ENCODE assay signal across 19 cellular contexts in genomic region chr2:226306969-226307368, GRCh38.
DNase-seq lines count a peak whose midpoint lies in the region; TF ChIP-seq lines count a peak whose summit lies in the region.
"Had no signal": no experiment of that assay in that cellular context is flagged by ENCODE, and none has a peak within 500 bp of the region (broad histone marks: within the 10 kb centered on the region; RNA-seq: fewer than 3 reads in every experiment).

No MANE protein-coding gene starts in this region.

- peaks cover 0 to 4% (median 0%) of the 10 kb centered on the region in 7 donors for H3K9me3 Mint-ChIP-seq in CD14-positive monocyte
- H3K9me3 Mint-ChIP-seq: CD4-positive, alpha-beta memory T cell; IgD-negative memory B cell had no signal

- H3K4me1 ChIP-seq in OCI-LY3 (ENCODE audit: low read length) (peaks cover 13% of the 10 kb centered on the region), hepatocyte (ENCODE audit: insufficient read depth) (no peaks in the 10 kb centered on the region)
- H3K4me1 ChIP-seq: HAP-1 had no signal

- H2AFZ ChIP-seq in OCI-LY3 (ENCODE audit: low read depth, low read length) (no peak overlapping the region), hepatocyte (no peak overlapping the region)

- H3K36me3 ChIP-seq in OCI-LY3 (replicated peaks; ENCODE audit: low read depth, low read length) (no peaks in the 10 kb centered on the region), hepatocyte (replicated peaks; ENCODE audit: insufficient read depth, low read depth) (no peaks in the 10 kb centered on the region)
- H3K36me3 ChIP-seq: HAP-1 had no signal

- H3K4me1 Mint-ChIP-seq in CD14-positive monocyte = peaks cover 17% of the 10 kb centered on the region
- H3K4me1 Mint-ChIP-seq: CD4-positive, alpha-beta memory T cell had no signal

- H3K27ac ChIP-seq in 22Rv1 (peak overlapping the region; percentile 79), OCI-LY3 (ENCODE audit: low read length) (no peak overlapping the region), hepatocyte (peak overlapping the region; percentile 11), dorsolateral prefrontal cortex (no peak overlapping the region)
- H3K27ac ChIP-seq: C4-2B, HL-60 had no signal

- no peak overlapping the region for H3K4me3 Mint-ChIP-seq in CD14-positive monocyte
- H3K4me3 Mint-ChIP-seq: B cell; CD4-positive, alpha-beta memory T cell; IgD-negative memory B cell had no signal

- no peak for TF ChIP-seq CTCF in 22Rv1 (IDR thresholded peaks at IDR 0.05)
- no peak for TF ChIP-seq CTCF in CD14-positive monocyte (IDR thresholded peaks at IDR 0.05)
- TF ChIP-seq CTCF in OCI-LY3 (IDR thresholded peaks at IDR 0.05; ENCODE audit: low read depth, low read length) = no peak
- no peak for TF ChIP-seq CTCF in hepatocyte (IDR thresholded peaks at IDR 0.05; ENCODE audit: poor library complexity)
- no peak for TF ChIP-seq CTCF in GM20000 (IDR thresholded peaks at IDR 0.05; ENCODE audit: extremely low read depth, missing control alignments)
- TF ChIP-seq CTCF in dorsolateral prefrontal cortex (IDR thresholded peaks at IDR 0.05 in 54 of 56, conservative IDR thresholded peaks at IDR 0.05 in 2 of 56; ENCODE audit: low read depth in 1 of 56, partially characterized antibody in 56 of 56) = no peak

- H3K4me2 ChIP-seq in OCI-LY3 (ENCODE audit: low read length) (0 out of 2 replicates have a peak overlapping the region, but pooled peaks have one; percentile 22), hepatocyte (no peak overlapping the region)

- no peaks in the 10 kb centered on the region for H3K9me2 ChIP-seq in hepatocyte (replicated peaks; ENCODE audit: insufficient read depth)

- WGBS in hepatocyte (ENCODE audit: low lambda C conversion rate, missing lambda C conversion rate) = 93% methylated on average over 2 of the region's 2 CpGs

- peaks cover 0 to 5% (median 4%) of the 10 kb centered on the region in 3 donors for H3K27me3 Mint-ChIP-seq in CD14-positive monocyte (ENCODE audit: low read depth in 3 of 3)
- H3K27me3 Mint-ChIP-seq: IgD-negative memory B cell had no signal

- H3K36me3 Mint-ChIP-seq in CD14-positive monocyte = peaks cover 0 to 2% of the 10 kb centered on the region in 2 donors
- H3K36me3 Mint-ChIP-seq: CD4-positive, alpha-beta memory T cell; IgD-negative memory B cell had no signal

- H3K9me3 ChIP-seq in OCI-LY3 (ENCODE audit: insufficient read depth, low read length) (no peaks in the 10 kb centered on the region), hepatocyte (ENCODE audit: low read depth) (no peaks in the 10 kb centered on the region)
- H3K9me3 ChIP-seq: HAP-1 had no signal

- no peaks in the 10 kb centered on the region for H4K20me1 ChIP-seq in OCI-LY3 (ENCODE audit: insufficient read depth, low read length)
- no peaks in the 10 kb centered on the region for H4K20me1 ChIP-seq in hepatocyte (ENCODE audit: insufficient read depth, poor library complexity, severe bottlenecking)

- no peak overlapping the region for H3K9ac ChIP-seq in OCI-LY3 (ENCODE audit: low read length)

- peak overlapping the region; percentile 84 to 94 (median 92) for H3K27ac Mint-ChIP-seq in CD14-positive monocyte
- H3K27ac Mint-ChIP-seq: B cell; CD4-positive, alpha-beta memory T cell had no signal

- H3K27me3 ChIP-seq in OCI-LY3 (ENCODE audit: low read depth, low read length) (no peaks in the 10 kb centered on the region), hepatocyte (no peaks in the 10 kb centered on the region), dorsolateral prefrontal cortex (no peaks in the 10 kb centered on the region)

- DNase-seq in CD14-positive monocyte (ENCODE audit: low spot score) = no peak
- DNase-seq in hepatocyte (ENCODE audit: low spot score) = no peak
- no peak for DNase-seq in activated CD4-positive, alpha-beta T cell treated with anti-CD3 and anti-CD28 coated beads for 1 hour
- no peak for DNase-seq in GM20000 (ENCODE audit: low spot score)
- no peak for DNase-seq in dorsolateral prefrontal cortex
- no peak for DNase-seq in activated effector memory CD4-positive, alpha-beta T cell treated with Interleukin-2 at 50 U/mL for 16 hours
- DNase-seq: 8988T; CD4-positive, alpha-beta memory T cell; DMS153; DMS79; GDM1; KBM-7 had no signal

- intact Hi-C loops in CD14-positive monocyte (cut with micrococcal nuclease) = loop anchor here (5.0 to 10.0 kb wide), 2 partner anchors 118 to 190 kb away; no protein-coding TSS in a partner anchor
- intact Hi-C loops in dorsolateral prefrontal cortex (cut with DNase I) = no loop called here

- H3K79me2 ChIP-seq in OCI-LY3 (ENCODE audit: low read length) (no peaks in the 10 kb centered on the region), hepatocyte (no peaks in the 10 kb centered on the region)

- H3K4me3 ChIP-seq in OCI-LY3 (ENCODE audit: low read length) = no peak overlapping the region
- no peak overlapping the region for H3K4me3 ChIP-seq in hepatocyte
- no peak overlapping the region for H3K4me3 ChIP-seq in dorsolateral prefrontal cortex
- H3K4me3 ChIP-seq: HAP-1 had no signal

Comparison
In these comparisons a context has a peak if more than half of its experiments do, and no peak if none do; other contexts are left out.
1. H3K27ac ChIP-seq: peak in 22Rv1 (single experiment) and hepatocyte (single experiment); none in OCI-LY3 (single experiment) and dorsolateral prefrontal cortex (0 of 59).
2. intact Hi-C loops: an anchor here in CD14-positive monocyte (5.0 to 10.0 kb wide); none called in dorsolateral prefrontal cortex.